ENCODE assay signal across 25 cellular contexts in the genomic region with DNA sequence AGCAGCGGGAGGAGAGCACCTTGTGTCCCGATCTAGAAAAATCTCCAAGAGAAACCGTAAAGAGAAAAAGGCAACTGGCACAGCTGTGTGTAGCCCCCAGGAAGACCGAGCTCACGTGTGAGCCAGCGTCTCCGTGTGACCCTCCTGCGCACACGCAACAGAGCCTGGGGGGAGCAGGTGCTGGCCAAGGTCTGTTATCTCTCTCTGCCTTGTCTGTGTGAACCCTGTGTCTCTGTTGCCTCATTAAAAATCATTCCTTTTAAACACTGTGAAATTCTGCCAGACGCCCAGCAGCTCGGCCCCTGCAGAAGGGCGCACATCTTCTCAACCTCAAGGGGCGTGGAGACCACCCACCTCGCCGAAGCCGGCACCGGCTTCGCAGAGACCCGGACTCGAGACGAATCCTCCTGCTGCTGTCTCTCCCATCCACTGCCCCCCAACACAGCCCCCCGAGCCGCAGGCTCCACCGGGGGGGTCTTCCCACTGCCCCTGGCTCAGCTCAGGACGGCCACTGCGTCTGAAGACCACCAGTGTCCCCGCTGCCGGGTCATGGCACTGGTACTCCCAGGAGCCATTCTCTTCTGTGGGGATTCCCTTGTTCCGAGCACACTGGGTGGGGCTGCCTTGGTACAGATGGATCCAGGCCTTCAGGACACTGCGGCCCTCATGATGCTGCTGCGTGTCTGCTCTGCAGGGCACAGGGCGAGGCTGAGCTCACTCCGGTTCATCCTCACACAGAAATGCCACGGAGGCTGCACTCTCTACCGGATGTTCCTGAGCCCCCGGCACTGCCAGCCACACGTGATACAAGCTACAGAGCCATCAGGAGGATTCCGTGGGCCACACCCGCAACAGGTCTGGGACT.
DNase-seq lines count a peak whose midpoint lies in the region; ATAC-seq, FAIRE-seq and TF ChIP-seq lines count a peak whose summit lies in the region.
"Had no signal": no experiment of that assay in that cellular context is flagged by ENCODE, and none has a peak within 500 bp of the region (broad histone marks: within the 10 kb centered on the region; RNA-seq: fewer than 3 reads in every experiment).

No MANE protein-coding gene starts in this region.

- no peak for ATAC-seq in HG03571 (IDR thresholded peaks at IDR 0.05; ENCODE audit: unreplicated experiment)
- no peak for ATAC-seq in HG03139 (IDR thresholded peaks at IDR 0.05; ENCODE audit: unreplicated experiment)
- ATAC-seq: K562, PC-3 had no signal

- no peaks in the 10 kb centered on the region for H3K36me3 ChIP-seq in kidney (ENCODE audit: control insufficient read depth in 1 of 2, insufficient read depth in 2 of 2, low read length in 2 of 2)
- H3K36me3 ChIP-seq: BE2C had no signal

- no peaks in the 10 kb centered on the region for H3K9me3 ChIP-seq in kidney (ENCODE audit: control insufficient read depth in 1 of 2, low read length in 2 of 2)
- H3K9me3 ChIP-seq: BE2C had no signal

- no peaks in the 10 kb centered on the region for H3K4me1 ChIP-seq in kidney (ENCODE audit: control insufficient read depth in 1 of 2, insufficient read depth in 1 of 2, low read depth in 1 of 2, low read length in 2 of 2)
- H3K4me1 ChIP-seq: BE2C had no signal

- DNase-seq in activated effector memory CD4-positive, alpha-beta T cell treated with anti-CD3 and anti-CD28 coated beads, Interleukin-2, amount 50 U/mL, for 16 hours, result peak; percentile 49
- DNase-seq in activated effector memory CD4-positive, alpha-beta T cell treated with Interleukin-2 at 50 U/mL for 16 hours, result no peak
- DNase-seq in kidney (peak; percentile 61), posterior vena cava (ENCODE audit: low spot score) (peak; percentile 59), T-helper 1 cell (no peak)
- DNase-seq: 8988T; ACHN; BE2C; Calu3; DMS153; DND-41; Kasumi-1; NCI-H1092 treated with DMSO at 0.1 percent for 48 hours; NCI-H1436 treated with DMSO at 0.1 percent for 48 hours; NCI-H2029 treated with DMSO at 0.1 percent for 48 hours; NCI-H446 treated with DMSO at 0.1 percent for 48 hours; NCI-H82; NK-92 treated with Interleukin-12 subunit alpha and Interleukin-12 subunit beta, amount 100 ng/mL, for 24 hours; PC-3 had no signal

- no peak overlapping the region for H3K9ac ChIP-seq in kidney (ENCODE audit: low read length in 2 of 2)

- no peak overlapping the region for H3K4me3 ChIP-seq in kidney (ENCODE audit: low read length in 2 of 2)
- H3K4me3 ChIP-seq: K562 had no signal

- H3K27ac ChIP-seq in kidney (ENCODE audit: low read depth in 2 of 2, low read length in 2 of 2), result no peak overlapping the region

- intact Hi-C loops in kidney (cut with DNase I), result loop anchor here (10.0 kb wide), 1 partner anchor 307 kb away; no protein-coding TSS in a partner anchor
- intact Hi-C loops in posterior vena cava (cut with DNase I), result loop anchor here in 1 of 2 donors (10.0 kb wide), 1 partner anchor 297 kb away; no protein-coding TSS in a partner anchor

- TF ChIP-seq CTCF in kidney (IDR thresholded peaks at IDR 0.05; ENCODE audit: borderline replicate concordance, extremely low read depth, insufficient read depth), result no peak

- no peak for FAIRE-seq in kidney (lab: Jason Lieb, UNC)
- FAIRE-seq: GM12892, GM19239, H54, K562 had no signal

Comparison
In these comparisons a context has a peak if more than half of its experiments do, and no peak if none do; other contexts are left out.
1. DNase-seq: peak in activated effector memory CD4-positive, alpha-beta T cell treated with anti-CD3 and anti-CD28 coated beads, Interleukin-2, amount 50 U/mL, for 16 hours (single experiment), kidney (single experiment) and posterior vena cava (single experiment); none in activated effector memory CD4-positive, alpha-beta T cell treated with Interleukin-2 at 50 U/mL for 16 hours (single experiment) and T-helper 1 cell (0 of 5).